1 cellular context compared by ENCODE assay signal in genomic region chr12:389138-390096, GRCh38.
TF ChIP-seq lines count a peak whose summit lies in the region.

Gene KDM5A (minus strand): TSS chr12:389320. CDS start chr12:389091, 229 bp downstream.

TF ChIP-seq in HEK293, 187 proteins besides CTCF, POLR2A, EP300 and RAD21 (continued from another document):
- TF ChIP-seq ZNF704 (tag by site-specific recombination; IDR thresholded peaks at IDR 0.05) (no peak), ZNF214 (tag by site-specific recombination; IDR thresholded peaks at IDR 0.05; ENCODE audit: borderline replicate concordance) (no peak), ZNF623 (tag by site-specific recombination; IDR thresholded peaks at IDR 0.05) (no peak), GLI2 (tag by site-specific recombination; IDR thresholded peaks at IDR 0.05; ENCODE audit: borderline replicate concordance, low read depth) (no peak; the same call in 1 of the 2 replicates), ZNF37A (tag by site-specific recombination; IDR thresholded peaks at IDR 0.05) (no peak), ZNF629 (tag by site-specific recombination; IDR thresholded peaks at IDR 0.05) (peak; percentile 91), ZNF658 (tag by site-specific recombination; IDR thresholded peaks at IDR 0.05) (no peak), SP2 (tag by site-specific recombination; IDR thresholded peaks at IDR 0.05) (peak; percentile 90), BCL11A (tag by site-specific recombination; IDR thresholded peaks at IDR 0.05; ENCODE audit: low read depth) (no peak), ZNF335 (tag by site-specific recombination; conservative IDR thresholded peaks at IDR 0.05) (peak; percentile 86), ZNF280C (tag by site-specific recombination; IDR thresholded peaks at IDR 0.05) (no peak)
